1 cellular context compared by ENCODE assay signal in the genomic region with DNA sequence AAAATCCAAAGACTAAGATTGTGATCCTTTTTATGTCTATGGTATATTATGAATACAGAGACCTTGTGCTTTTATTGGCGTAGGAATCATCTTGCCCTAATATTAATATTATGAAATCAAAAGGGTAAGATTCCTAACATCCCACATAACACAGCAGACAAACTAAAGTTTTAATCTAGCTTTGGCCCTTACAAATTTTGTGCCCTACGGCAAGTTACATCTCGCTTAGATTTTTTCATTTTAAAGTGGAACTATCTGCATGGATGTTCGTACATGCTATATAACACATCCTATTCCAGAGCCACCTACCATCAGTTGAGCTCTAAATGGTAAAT.
TF ChIP-seq lines count a peak whose summit lies in the region.

No MANE protein-coding gene starts in this region.

TF ChIP-seq in GM12878, 131 proteins besides CTCF, POLR2A, EP300 and RAD21:
- TF ChIP-seq NFIC (IDR thresholded peaks at IDR 0.05; ENCODE audit: low read depth, low read length) (0 out of 2 replicates have a peak, but pooled peaks have one; percentile 10), TCF12 (IDR thresholded peaks at IDR 0.05; ENCODE audit: low read depth, low read length) (no peak), KAT2A (conservative IDR thresholded peaks at IDR 0.05; ENCODE audit: control insufficient read depth, low read depth, low read length) (no peak), PAX8 (IDR thresholded peaks at IDR 0.05) (peak; percentile 58; the same call in 1 of the 2 replicates)
TF ChIP-seq in GM12878: peak in this region for 2.
